ENCODE assay signal across 9 cellular contexts in genomic region chr4:73589261-73589847, GRCh38. TPM values are rescaled to one million over a fixed set of nuclear protein-coding genes. Genes with fewer than 3 reads are reported as not detected.
A peak's percentile ranks its signal among the peaks of the same experiment; 100 is the strongest.
DNase-seq lines count a peak whose midpoint lies in the region; ATAC-seq, FAIRE-seq and TF ChIP-seq lines count a peak whose summit lies in the region.
"Had no signal": no experiment of that assay in that cellular context is flagged by ENCODE, and none has a peak within 500 bp of the region (broad histone marks: within the 10 kb centered on the region; RNA-seq: fewer than 3 reads in every experiment).

No MANE protein-coding gene starts in this region.

- H3K4me1 Mint-ChIP-seq in IgD-negative memory B cell (peaks cover 25 to 36% (median 27%) of the 10 kb centered on the region in 3 donors), osteocyte (ENCODE audit: unreplicated experiment) (peaks cover 10% of the 10 kb centered on the region)

- TF ChIP-seq POLR2A in GM12891 (IDR thresholded peaks at IDR 0.05; ENCODE audit: low read depth, low read length) = no peak

- H3K9me3 Mint-ChIP-seq in IgD-negative memory B cell = no peaks in the 10 kb centered on the region
- no peaks in the 10 kb centered on the region for H3K9me3 Mint-ChIP-seq in osteocyte (ENCODE audit: unreplicated experiment)

- H3K4me3 ChIP-seq in fibroblast of villous mesenchyme (ENCODE audit: low read depth, low read length) = no peak overlapping the region

- intact Hi-C loops in posterior cingulate gyrus (cut with DNase I) = no loop called here

- DNase-seq in GM12891 (ENCODE audit: insufficient read length, low spot score) (no peak), fibroblast of villous mesenchyme (ENCODE audit: low read depth) (peak; percentile 67), posterior cingulate gyrus (no peak), osteocyte (ENCODE audit: extremely low spot score, unreplicated experiment) (no peak), KG1 (lab: John Stamatoyannopoulos, UW) (no peak)
- no peak for DNase-seq in activated effector memory CD4-positive, alpha-beta T cell treated with Interleukin-2 at 50 U/mL for 16 hours

- FAIRE-seq in GM12891 (lab: Jason Lieb, UNC) = peak; percentile 43

- H3K36me3 Mint-ChIP-seq in IgD-negative memory B cell = no peaks in the 10 kb centered on the region
- H3K36me3 Mint-ChIP-seq in osteocyte (ENCODE audit: unreplicated experiment) = no peaks in the 10 kb centered on the region

- TF ChIP-seq CTCF in fibroblast of villous mesenchyme (IDR thresholded peaks at IDR 0.05; ENCODE audit: insufficient read depth, low read depth, low read length) (no peak), osteocyte (IDR thresholded peaks at IDR 0.05) (no peak)

- ATAC-seq in GM21825 (IDR thresholded peaks at IDR 0.05; ENCODE audit: unreplicated experiment) = peak; percentile 31

- H3K27me3 Mint-ChIP-seq in IgD-negative memory B cell (no peaks in the 10 kb centered on the region), osteocyte (ENCODE audit: unreplicated experiment) (peaks cover 19% of the 10 kb centered on the region)

- peak overlapping the region; percentile 70 to 97 (median 90) for H3K27ac Mint-ChIP-seq in IgD-negative memory B cell
- H3K27ac Mint-ChIP-seq in osteocyte (ENCODE audit: unreplicated experiment) = no peak overlapping the region

- H3K4me3 Mint-ChIP-seq in IgD-negative memory B cell = peak overlapping the region; percentile 38 to 59 (median 42)
- H3K4me3 Mint-ChIP-seq in osteocyte (ENCODE audit: unreplicated experiment) = no peak overlapping the region

TF ChIP-seq in GM12891, 5 proteins besides CTCF, POLR2A, EP300 and RAD21:
- TF ChIP-seq PAX5 (IDR thresholded peaks at IDR 0.05; ENCODE audit: insufficient read depth, low read length, severe bottlenecking) (no peak), TAF1 (IDR thresholded peaks at IDR 0.05; ENCODE audit: low read depth, low read length) (no peak)

RNA-seq across cellular contexts. Expression of gene RASSF6, which starts 30.9 kb away (rescaled TPM):
- 0.21 TPM for polyA plus RNA-seq in GM12891 (2012; ENCODE audit: low read depth, missing spikeins)
- 10.8 TPM for polyA plus RNA-seq in IgD-negative memory B cell
- total RNA-seq in fibroblast of villous mesenchyme = not detected in 2 replicates
- total RNA-seq in osteocyte = not detected in 2 replicates
- total RNA-seq: activated CD8-positive, alpha-beta memory T cell treated with anti-CD3 and anti-CD28 coated beads for 36 hours had no signal
